In the genomic region with DNA sequence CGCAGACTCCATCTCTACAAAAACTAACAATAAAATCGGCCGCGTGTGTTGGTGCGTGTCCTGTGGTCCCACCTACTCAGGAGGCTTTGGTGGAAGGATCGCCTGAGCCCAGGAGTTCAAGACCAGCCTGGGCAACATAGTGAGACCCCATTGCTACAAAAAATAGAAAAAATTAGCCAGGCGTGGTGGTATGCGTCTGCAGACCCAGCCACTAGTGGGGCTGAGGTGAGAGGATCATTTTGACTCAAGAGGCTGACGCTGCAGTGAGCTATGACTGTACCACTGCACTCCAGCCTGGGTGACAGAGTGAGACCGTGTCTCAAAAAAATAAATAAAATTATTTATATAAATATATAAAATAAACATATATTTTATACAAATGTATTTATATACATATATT, we compare ENCODE assay signal across 1 cellular context.
TF ChIP-seq lines count a peak whose summit lies in the region.

No MANE protein-coding gene starts in this region.

TF ChIP-seq in K562, 482 proteins besides CTCF, POLR2A, EP300 and RAD21:
- TF ChIP-seq ATF4 (CRISPR knock-in tag; IDR thresholded peaks at IDR 0.05) (no peak), PTRF (tag; IDR thresholded peaks at IDR 0.05) (no peak), POLR2H (tag; IDR thresholded peaks at IDR 0.05; ENCODE audit: low read depth) (no peak), ZNF121 (CRISPR knock-in tag; conservative IDR thresholded peaks at IDR 0.05) (peak; percentile 61)
